ENCODE assay signal across 28 cellular contexts in genomic region chr4:93346840-93347239, GRCh38.
"Had no signal": no experiment of that assay in that cellular context is flagged by ENCODE, and none has a peak within 500 bp of the region (broad histone marks: within the 10 kb centered on the region; RNA-seq: fewer than 3 reads in every experiment).

No MANE protein-coding gene starts in this region.

- H3K36me3 Mint-ChIP-seq: activated naive CD4-positive, alpha-beta T cell treated with anti-CD3 and anti-CD28 coated beads, Interleukin-2, amount 10 ng/mL, durations not matched to agents 7 days and 5 days; activated naive CD4-positive, alpha-beta T cell treated with anti-CD3 and anti-CD28 coated beads, Interleukin-2, amount 50 U/mL, for 72 hours; activated naive CD8-positive, alpha-beta T cell treated with anti-CD3 and anti-CD28 coated beads, Interleukin-2, amount 10 ng/mL, durations not matched to agents 7 days and 5 days; brain had no signal

- H3K9me3 Mint-ChIP-seq: activated CD4-positive, alpha-beta T cell treated with anti-CD3 and anti-CD28 coated beads, Interleukin-2, amount 10 ng/mL, durations not matched to agents 7 days and 5 days; activated naive CD4-positive, alpha-beta T cell treated with anti-CD3 and anti-CD28 coated beads, Interleukin-2, amount 10 ng/mL, durations not matched to agents 7 days and 5 days; activated T-cell treated with anti-CD3 and anti-CD28 coated beads, Interleukin-2, amount 50 U/mL, for 24 hours had no signal

- H3K9me3 ChIP-seq: ascending aorta, breast epithelium, colonic mucosa, esophagus squamous epithelium, gastroesophageal sphincter had no signal

- H3K4me3 ChIP-seq: ascending aorta, breast epithelium, cardiac muscle cell, colonic mucosa, esophagus squamous epithelium, gastroesophageal sphincter had no signal

- H3K4me1 ChIP-seq: ascending aorta, breast epithelium, colonic mucosa, esophagus squamous epithelium, gastroesophageal sphincter had no signal

- H3K27me3 ChIP-seq: ascending aorta, breast epithelium, cardiac muscle cell, colonic mucosa, esophagus squamous epithelium, gastroesophageal sphincter had no signal

- H3K4me3 Mint-ChIP-seq: activated CD4-positive, alpha-beta memory T cell treated with anti-CD3 and anti-CD28 coated beads, Interleukin-2, amount 10 ng/mL, durations not matched to agents 7 days and 5 days; activated CD4-positive, alpha-beta T cell treated with anti-CD3 and anti-CD28 coated beads, Interleukin-2, amount 10 ng/mL, durations not matched to agents 7 days and 5 days; activated naive CD4-positive, alpha-beta T cell treated with anti-CD3 and anti-CD28 coated beads, Interleukin-2, amount 10 ng/mL, durations not matched to agents 7 days and 5 days; activated naive CD8-positive, alpha-beta T cell treated with anti-CD3 and anti-CD28 coated beads, Interleukin-2, amount 10 ng/mL, durations not matched to agents 7 days and 5 days; activated T-cell treated with anti-CD3 and anti-CD28 coated beads, Interleukin-2, amount 50 U/mL, for 24 hours; activated T-cell treated with anti-CD3 and anti-CD28 coated beads, Interleukin-2, amount 50 U/mL, for 72 hours; brain had no signal

- H3K4me1 Mint-ChIP-seq: activated CD4-positive, alpha-beta memory T cell treated with anti-CD3 and anti-CD28 coated beads, Interleukin-2, amount 10 ng/mL, durations not matched to agents 7 days and 5 days; activated CD4-positive, alpha-beta T cell treated with anti-CD3 and anti-CD28 coated beads, Interleukin-2, amount 10 ng/mL, durations not matched to agents 7 days and 5 days; activated naive CD4-positive, alpha-beta T cell treated with anti-CD3 and anti-CD28 coated beads, Interleukin-2, amount 10 ng/mL, durations not matched to agents 7 days and 5 days; activated naive CD8-positive, alpha-beta T cell treated with anti-CD3 and anti-CD28 coated beads, Interleukin-2, amount 10 ng/mL, durations not matched to agents 7 days and 5 days; brain had no signal

- DNase-seq: activated CD4-positive, alpha-beta memory T cell treated with anti-CD3 and anti-CD28 coated beads, Interleukin-2, amount 10 ng/mL, durations not matched to agents 7 days and 5 days; activated CD4-positive, alpha-beta T cell treated with anti-CD3 and anti-CD28 coated beads for 1 hour; activated CD4-positive, alpha-beta T cell treated with anti-CD3 and anti-CD28 coated beads for 4 hours; activated CD4-positive, alpha-beta T cell treated with anti-CD3 and anti-CD28 coated beads, Interleukin-2, amount 10 ng/mL, durations not matched to agents 7 days and 5 days; activated CD4-positive, alpha-beta T cell treated with anti-CD3 and anti-CD28 coated beads, Interleukin-2, amount 50 U/mL, for 4 hours; activated CD8-positive, alpha-beta memory T cell treated with anti-CD3 and anti-CD28 coated beads, Interleukin-2, amount 50 U/mL, for 48 hours; activated gamma-delta T cell; activated naive CD4-positive, alpha-beta T cell; activated naive CD4-positive, alpha-beta T cell treated with anti-CD3 and anti-CD28 coated beads, Interleukin-2, amount 10 ng/mL, durations not matched to agents 7 days and 5 days; activated naive CD8-positive, alpha-beta T cell treated with anti-CD3 and anti-CD28 coated beads, Interleukin-2, amount 10 ng/mL, durations not matched to agents 7 days and 5 days; activated T-cell treated with anti-CD3 and anti-CD28 coated beads for 4 hours; activated T-cell treated with anti-CD3 and anti-CD28 coated beads, Interleukin-2, amount 50 U/mL, for 24 hours; activated T-cell treated with anti-CD3 and anti-CD28 coated beads, Interleukin-2, amount 50 U/mL, for 72 hours; central memory CD4-positive, alpha-beta T cell; cerebellar nuclear complex; colonic mucosa; effector CD8-positive, alpha-beta T cell; esophagus squamous epithelium; foreskin melanocyte; head of caudate nucleus; T-helper 2 cell had no signal

- H3K27me3 Mint-ChIP-seq: activated CD4-positive, alpha-beta memory T cell treated with anti-CD3 and anti-CD28 coated beads, Interleukin-2, amount 10 ng/mL, durations not matched to agents 7 days and 5 days; activated CD4-positive, alpha-beta T cell treated with anti-CD3 and anti-CD28 coated beads, Interleukin-2, amount 10 ng/mL, durations not matched to agents 7 days and 5 days; activated naive CD4-positive, alpha-beta T cell treated with anti-CD3 and anti-CD28 coated beads, Interleukin-2, amount 10 ng/mL, durations not matched to agents 7 days and 5 days; activated naive CD8-positive, alpha-beta T cell treated with anti-CD3 and anti-CD28 coated beads, Interleukin-2, amount 10 ng/mL, durations not matched to agents 7 days and 5 days; activated T-cell treated with anti-CD3 and anti-CD28 coated beads, Interleukin-2, amount 50 U/mL, for 24 hours; brain had no signal

- H3K27ac Mint-ChIP-seq: activated CD4-positive, alpha-beta memory T cell treated with anti-CD3 and anti-CD28 coated beads, Interleukin-2, amount 10 ng/mL, durations not matched to agents 7 days and 5 days; activated CD4-positive, alpha-beta T cell treated with anti-CD3 and anti-CD28 coated beads, Interleukin-2, amount 10 ng/mL, durations not matched to agents 7 days and 5 days; activated naive CD4-positive, alpha-beta T cell treated with anti-CD3 and anti-CD28 coated beads, Interleukin-2, amount 10 ng/mL, durations not matched to agents 7 days and 5 days; activated naive CD4-positive, alpha-beta T cell treated with anti-CD3 and anti-CD28 coated beads, Interleukin-2, amount 50 U/mL, for 72 hours; activated naive CD8-positive, alpha-beta T cell treated with anti-CD3 and anti-CD28 coated beads, Interleukin-2, amount 10 ng/mL, durations not matched to agents 7 days and 5 days; activated T-cell treated with anti-CD3 and anti-CD28 coated beads, Interleukin-2, amount 50 U/mL, for 24 hours; activated T-cell treated with anti-CD3 and anti-CD28 coated beads, Interleukin-2, amount 50 U/mL, for 72 hours; brain had no signal

- ATAC-seq: activated naive CD4-positive, alpha-beta T cell treated with anti-CD3 and anti-CD28 coated beads, Interleukin-2, amount 50 U/mL, for 72 hours; activated T-cell treated with anti-CD3 and anti-CD28 coated beads, Interleukin-2, amount 50 U/mL, for 72 hours; gastroesophageal sphincter had no signal

- H3K36me3 ChIP-seq: ascending aorta, breast epithelium, cardiac muscle cell, colonic mucosa, esophagus squamous epithelium, gastroesophageal sphincter had no signal

- H3K27ac ChIP-seq: ascending aorta, breast epithelium, cardiac muscle cell, colonic mucosa, epithelial cell of prostate, esophagus squamous epithelium, gastroesophageal sphincter had no signal
